Comparison of ENCODE assay signal across 8 cellular contexts in the genomic region with DNA sequence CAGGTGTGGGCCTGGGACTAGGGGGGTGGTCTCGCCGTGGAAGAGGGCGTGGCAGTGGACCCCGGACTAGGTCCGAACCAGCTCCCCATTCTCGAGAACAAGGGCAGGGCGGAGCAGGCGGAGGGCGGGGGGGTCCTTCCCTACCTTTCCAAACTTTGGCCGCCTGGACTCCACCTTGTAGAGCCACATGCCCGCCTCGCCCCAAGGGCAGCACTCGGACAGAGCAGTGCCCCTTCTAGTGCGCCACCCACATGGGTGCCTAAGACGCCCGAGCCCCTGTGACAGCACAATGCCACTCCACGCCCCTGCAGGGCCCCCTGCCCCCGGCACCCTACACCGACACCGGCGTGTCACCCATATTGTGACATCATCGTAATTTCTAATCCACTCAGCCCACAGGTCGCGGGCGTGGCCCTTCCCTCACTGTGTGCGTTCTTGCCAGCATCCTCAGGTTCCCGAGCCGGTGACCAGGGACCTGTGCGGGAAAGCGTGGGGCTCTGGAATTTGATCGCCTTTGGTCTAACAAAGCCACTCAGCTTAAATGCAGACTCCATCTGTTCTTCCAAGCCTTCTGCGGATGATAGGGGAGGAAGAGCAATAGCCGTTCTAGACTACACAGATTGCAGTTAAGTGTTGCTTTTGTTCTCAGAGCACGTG. TPM values are rescaled to one million over a fixed set of nuclear protein-coding genes. Genes with fewer than 3 reads are reported as not detected.
DNase-seq lines count a peak whose midpoint lies in the region; ATAC-seq and TF ChIP-seq lines count a peak whose summit lies in the region.

No MANE protein-coding gene starts in this region.

- peak overlapping the region; percentile 86 to 92 for H3K4me3 Mint-ChIP-seq in H9

- H3K4me2 ChIP-seq in H9 (ENCODE audit: insufficient read depth, insufficient read length, low read length): peak overlapping the region; percentile 48
- peak overlapping the region; percentile 95 for H3K4me2 ChIP-seq in smooth muscle cell

- H4K91ac ChIP-seq in H9 (ENCODE audit: insufficient read length, low read depth, low read length): no peak overlapping the region

- H2BK15ac ChIP-seq in H9 (ENCODE audit: low read depth, low read length): no peak overlapping the region

- TF ChIP-seq CTCF in H9 (conservative IDR thresholded peaks at IDR 0.05): no peak
- no peak for TF ChIP-seq CTCF in ascending aorta (IDR thresholded peaks at IDR 0.05)
- TF ChIP-seq CTCF in smooth muscle cell (IDR thresholded peaks at IDR 0.05; ENCODE audit: borderline replicate concordance, insufficient read depth, poor library complexity, severe bottlenecking): no peak

- H4K5ac ChIP-seq in H9 (ENCODE audit: insufficient read length, low read depth, low read length): peak overlapping the region; percentile 13

- H3K14ac ChIP-seq in H9 (ENCODE audit: insufficient read depth, low read length): peak overlapping the region; percentile 55

- H3K79me1 ChIP-seq in H9 (ENCODE audit: insufficient read depth, low read depth, low read length, poor library complexity, severe bottlenecking): peaks cover 3% of the 10 kb centered on the region

- H2BK120ac ChIP-seq in H9 (ENCODE audit: low read depth, low read length, poor library complexity, severe bottlenecking): no peak overlapping the region

- H2AFZ ChIP-seq in H9 (ENCODE audit: low read length): peak overlapping the region; percentile 53
- no peak overlapping the region for H2AFZ ChIP-seq in smooth muscle cell (ENCODE audit: low read depth)

- peaks cover 19% of the 10 kb centered on the region for H3K27me3 Mint-ChIP-seq in H9 (ENCODE audit: low read depth)

- no peak overlapping the region for H2BK12ac ChIP-seq in H9 (ENCODE audit: insufficient read length, low read depth, low read length)

- H3T11ph ChIP-seq in H9 (ENCODE audit: low read length): no peak overlapping the region

- H3K9me3 Mint-ChIP-seq in H9: peaks cover 0 to 2% of the 10 kb centered on the region in 2 experiments; a peak in 2 of 5 replicates

- H3F3A ChIP-seq in smooth muscle cell (ENCODE audit: low read depth): peaks cover 6% of the 10 kb centered on the region

- H2BK5ac ChIP-seq in H9 (ENCODE audit: insufficient read length, low read length): no peak overlapping the region

- H3K36me3 Mint-ChIP-seq in H9 (ENCODE audit: insufficient read depth in 1 of 3, low read depth in 3 of 3): peaks cover 14 to 31% (median 23%) of the 10 kb centered on the region in 3 experiments

- peak overlapping the region in 2 of 3 experiments; percentile 97 to 98; a peak in 5 of 7 replicates for H3K27ac Mint-ChIP-seq in H9

- H2AK5ac ChIP-seq in H9 (ENCODE audit: insufficient read length, low read length): no peak overlapping the region

- no CpG with 5 or more reads among the region's 34 CpGs for WGBS in H9 (ENCODE audit: extremely low coverage, insufficient read length, low lambda C conversion rate)
- 29% methylated on average over 21 of the region's 34 CpGs for WGBS in smooth muscle cell (ENCODE audit: low lambda C conversion rate)

- H3K36me3 ChIP-seq in ascending aorta (no peaks in the 10 kb centered on the region), iPS-20b (ENCODE audit: insufficient read depth, low read depth, low read length) (peaks cover 29% of the 10 kb centered on the region), smooth muscle cell (ENCODE audit: low read depth) (no peaks in the 10 kb centered on the region)

- no peak overlapping the region for H3K23ac ChIP-seq in H9 (ENCODE audit: insufficient read length, low read depth, low read length)

- H3K9ac ChIP-seq in H9 (ENCODE audit: extremely low read depth, insufficient read length, low read length): peak overlapping the region; percentile 43
- peak overlapping the region; percentile 83; the same call in 1 of the 2 replicates for H3K9ac ChIP-seq in iPS-20b (ENCODE audit: low read depth, low read length)
- H3K9ac ChIP-seq in smooth muscle cell (ENCODE audit: low read depth): no peak overlapping the region

- no peak overlapping the region for H2BK20ac ChIP-seq in H9 (ENCODE audit: low read depth, low read length, poor library complexity, severe bottlenecking)

- H3K4me3 ChIP-seq in ascending aorta (peak overlapping the region; percentile 74 to 90), iPS-20b (ENCODE audit: low read length) (peak overlapping the region; percentile 84), smooth muscle cell (peak overlapping the region; percentile 78)

- H3K4me1 Mint-ChIP-seq in H9: peaks cover 29 to 33% of the 10 kb centered on the region in 2 experiments

- H3K4me1 ChIP-seq in H9 (ENCODE audit: insufficient read depth, low read length) (no peaks in the 10 kb centered on the region), ascending aorta (peaks cover 0 to 13% of the 10 kb centered on the region in 2 donors), iPS-20b (ENCODE audit: insufficient read depth, low read length) (peaks cover 23% of the 10 kb centered on the region; the same call in 1 of the 2 replicates), smooth muscle cell (ENCODE audit: low read depth) (peaks cover 14% of the 10 kb centered on the region)

- peaks cover 4% of the 10 kb centered on the region for H3K23me2 ChIP-seq in H9 (ENCODE audit: insufficient read length, low read depth, low read length, poor library complexity, severe bottlenecking)

- peak; percentile 56 for DNase-seq in H9
- peak; percentile 94 for DNase-seq in NCI-H82 treated with DMSO at 0.1 percent for 48 hours (lab: John Stamatoyannopoulos, UW; ENCODE audit: unreplicated experiment)
- DNase-seq in ascending aorta (ENCODE audit: low spot score in 2 of 2): peak in 1 of 2 donors; percentile 73
- DNase-seq in smooth muscle cell (lab: John Stamatoyannopoulos, UW; ENCODE audit: unreplicated experiment): no peak

- H3K18ac ChIP-seq in H9 (ENCODE audit: insufficient read length, low read depth, low read length): peak overlapping the region; percentile 9

- no peak overlapping the region for H3K27ac ChIP-seq in H9 (ENCODE audit: insufficient read length, low read depth, low read length)
- peak overlapping the region; percentile 65 to 66 for H3K27ac ChIP-seq in ascending aorta
- H3K27ac ChIP-seq in iPS-20b (ENCODE audit: low read length): peak overlapping the region; percentile 79
- H3K27ac ChIP-seq in smooth muscle cell (ENCODE audit: low read depth): no peak overlapping the region

- peaks cover 19% of the 10 kb centered on the region; the same call in 1 of the 2 replicates for H3K79me2 ChIP-seq in H9 (ENCODE audit: insufficient read depth, low read length)
- H3K79me2 ChIP-seq in smooth muscle cell (ENCODE audit: low read depth): peaks cover 26% of the 10 kb centered on the region

- no peak overlapping the region for H4K8ac ChIP-seq in H9 (replicated peaks; ENCODE audit: insufficient read length, low read depth, low read length)

- intact Hi-C loops in ascending aorta (cut with DNase I): loop anchor here (5.0 to 10.0 kb wide), 3 partner anchors 261 to 672 kb away; a partner anchor contains a TSS

- no peak overlapping the region for H3K4ac ChIP-seq in H9 (ENCODE audit: low read depth, low read length)

- ATAC-seq in GM19328 (IDR thresholded peaks at IDR 0.05; ENCODE audit: unreplicated experiment): no peak
- no peak for ATAC-seq in HG02970 (IDR thresholded peaks at IDR 0.05; ENCODE audit: low FRiP score, unreplicated experiment)
- ATAC-seq in HG02798 (IDR thresholded peaks at IDR 0.05; ENCODE audit: poor library complexity, unreplicated experiment): no peak

- H3K9me3 ChIP-seq in H9 (ENCODE audit: control insufficient read depth, low read depth, low read length) (no peaks in the 10 kb centered on the region), ascending aorta (no peaks in the 10 kb centered on the region), iPS-20b (ENCODE audit: insufficient read depth, low read depth, low read length) (no peaks in the 10 kb centered on the region), smooth muscle cell (replicated peaks; ENCODE audit: low read depth) (no peaks in the 10 kb centered on the region)

- no peaks in the 10 kb centered on the region for H3K27me3 ChIP-seq in H9 (ENCODE audit: insufficient read depth, low read length)
- H3K27me3 ChIP-seq in ascending aorta: no peaks in the 10 kb centered on the region
- no peaks in the 10 kb centered on the region for H3K27me3 ChIP-seq in iPS-20b (ENCODE audit: insufficient read depth, low read length)
- H3K27me3 ChIP-seq in smooth muscle cell (ENCODE audit: low read depth): no peaks in the 10 kb centered on the region

- H3K56ac ChIP-seq in H9 (ENCODE audit: insufficient read length, low read depth, low read length): no peak overlapping the region

- H4K20me1 ChIP-seq in H9 (ENCODE audit: control insufficient read depth, insufficient read depth, insufficient read length): no peaks in the 10 kb centered on the region
- H4K20me1 ChIP-seq in smooth muscle cell (ENCODE audit: low read depth): peaks cover 25% of the 10 kb centered on the region

RNA-seq across cellular contexts. Expression of a gene that starts 0.6 kb away (rescaled TPM):
- total RNA-seq in H9 (2021) (499 and 500 TPM in 2 replicates), ascending aorta (16.8 TPM), smooth muscle cell (112 and 115 TPM in 2 replicates)
- 309 and 331 TPM in 2 replicates for polyA plus RNA-seq in smooth muscle cell

RNA-seq across cellular contexts. Expression of a gene that starts 31.3 kb away (rescaled TPM):
- total RNA-seq in H9 (2021): 6.0 and 6.3 TPM in 2 replicates
- total RNA-seq in ascending aorta: 6.9 TPM
- total RNA-seq in smooth muscle cell: 8.8 and 10.0 TPM in 2 replicates
- polyA plus RNA-seq in smooth muscle cell: 2.9 and 3.7 TPM in 2 replicates

RNA-seq across cellular contexts. Expression of a gene that starts 47.5 kb away (rescaled TPM):
- total RNA-seq in H9 (2021): 22.0 and 22.2 TPM in 2 replicates
- total RNA-seq in ascending aorta: not detected
- 0.18 and 2.1 TPM in 2 replicates for total RNA-seq in smooth muscle cell
- polyA plus RNA-seq in smooth muscle cell: 1.1 and 1.3 TPM in 2 replicates

Comparison
In these comparisons a context has a peak if more than half of its experiments do, and no peak if none do; other contexts are left out.
1. H3K27ac ChIP-seq: peak in ascending aorta (2 of 2) and iPS-20b (single experiment); none in H9 (single experiment) and smooth muscle cell (single experiment).
2. Peak in every context shown above with its lines, with median percentiles within 50 percentile points of each other: H3K4me3 ChIP-seq.